24 cellular contexts compared by ENCODE assay signal in genomic region chr1:25342846-25343245, GRCh38.
"Had no signal": no experiment of that assay in that cellular context is flagged by ENCODE, and none has a peak within 500 bp of the region (broad histone marks: within the 10 kb centered on the region; RNA-seq: fewer than 3 reads in every experiment).

No MANE protein-coding gene starts in this region.

- H3K27ac Mint-ChIP-seq: activated CD8-positive, alpha-beta T cell treated with anti-CD3 and anti-CD28 coated beads, Interleukin-2, amount 10 ng/mL, durations not matched to agents 7 days and 5 days; dendritic cell treated with granulocyte-macrophage colony-stimulating factor and Interleukin-4, amounts not matched to agents 40 ng/mL and 50 ng/mL, for 4 days; stimulated activated naive CD8-positive, alpha-beta T cell treated with anti-CD3 and anti-CD28 coated beads, Interleukin-15, Interleukin-2, amounts not matched to agents 100 ng/mL and 50 ng/mL, for 24 hours had no signal

- H3K4me3 ChIP-seq: ascending aorta, mucosa of descending colon, spleen, tibial artery had no signal

- H3K9me3 Mint-ChIP-seq: activated naive CD4-positive, alpha-beta T cell treated with anti-CD3 and anti-CD28 coated beads, Interleukin-2, amount 50 U/mL, for 24 hours; activated T-helper 1 cell treated with anti-CD3 and anti-CD28 coated beads, Interleukin-12 subunit alpha, Interleukin-12 subunit beta, Interleukin-2, Interleukin-4 antibody, amounts not matched to agents 30 ng/mL and 10 ng/mL and 1 ng/mL, durations not matched to agents 14 hours and 24 hours and 36 hours; dendritic cell treated with granulocyte-macrophage colony-stimulating factor and Interleukin-4, amounts not matched to agents 40 ng/mL and 50 ng/mL, for 4 days; naive thymus-derived CD4-positive, alpha-beta T cell; neural crest cell; stimulated activated naive CD8-positive, alpha-beta T cell treated with anti-CD3 and anti-CD28 coated beads, Interleukin-15, Interleukin-2, amounts not matched to agents 100 ng/mL and 50 ng/mL, for 24 hours had no signal

- H3K4me3 Mint-ChIP-seq: activated CD8-positive, alpha-beta T cell treated with anti-CD3 and anti-CD28 coated beads, Interleukin-2, amount 10 ng/mL, durations not matched to agents 7 days and 5 days; activated naive CD4-positive, alpha-beta T cell treated with anti-CD3 and anti-CD28 coated beads, Interleukin-2, amount 50 U/mL, for 24 hours; activated T-helper 1 cell treated with anti-CD3 and anti-CD28 coated beads, Interleukin-12 subunit alpha, Interleukin-12 subunit beta, Interleukin-2, Interleukin-4 antibody, amounts not matched to agents 30 ng/mL and 10 ng/mL and 1 ng/mL, durations not matched to agents 14 hours and 24 hours and 36 hours; dendritic cell treated with granulocyte-macrophage colony-stimulating factor and Interleukin-4, amounts not matched to agents 40 ng/mL and 50 ng/mL, for 4 days; naive thymus-derived CD4-positive, alpha-beta T cell; neural crest cell; stimulated activated naive CD8-positive, alpha-beta T cell treated with anti-CD3 and anti-CD28 coated beads, Interleukin-15, Interleukin-2, amounts not matched to agents 100 ng/mL and 50 ng/mL, for 24 hours had no signal

- DNase-seq: activated CD4-positive, alpha-beta T cell treated with anti-CD3 and anti-CD28 coated beads for 1 hour; activated CD4-positive, alpha-beta T cell treated with anti-CD3 and anti-CD28 coated beads, Interleukin-2, amount 50 U/mL, for 1 hour; activated CD8-positive, alpha-beta T cell treated with anti-CD3 and anti-CD28 coated beads, Interleukin-2, amount 10 ng/mL, durations not matched to agents 7 days and 5 days; activated gamma-delta T cell treated with Interleukin-2 at 50 U/mL for 16 hours; brain microvascular endothelial cell; caudate nucleus; effector CD8-positive, alpha-beta T cell; erythroblast; foreskin keratinocyte; left colon; mesendoderm; mucosa of descending colon; naive thymus-derived CD4-positive, alpha-beta T cell; occipital lobe; spleen; stimulated activated CD4-positive, alpha-beta T cell treated with anti-CD3 and anti-CD28 coated beads, Interleukin-4, amount 100 ng/mL, for 4 hours; tibial artery had no signal

- H3K9me3 ChIP-seq: ascending aorta, mucosa of descending colon, spleen, tibial artery had no signal

- ATAC-seq: activated CD8-positive, alpha-beta T cell treated with anti-CD3 and anti-CD28 coated beads, Interleukin-2, amount 10 ng/mL, durations not matched to agents 7 days and 5 days; left colon; mucosa of descending colon; naive thymus-derived CD4-positive, alpha-beta T cell; sciatic nerve had no signal

- H3K27me3 Mint-ChIP-seq: activated naive CD4-positive, alpha-beta T cell treated with anti-CD3 and anti-CD28 coated beads, Interleukin-2, amount 50 U/mL, for 24 hours; dendritic cell treated with granulocyte-macrophage colony-stimulating factor and Interleukin-4, amounts not matched to agents 40 ng/mL and 50 ng/mL, for 4 days; naive thymus-derived CD4-positive, alpha-beta T cell; stimulated activated naive CD8-positive, alpha-beta T cell treated with anti-CD3 and anti-CD28 coated beads, Interleukin-15, Interleukin-2, amounts not matched to agents 100 ng/mL and 50 ng/mL, for 24 hours had no signal

- H3K27ac ChIP-seq: ascending aorta, foreskin keratinocyte, spleen, tibial artery had no signal

- H3K27me3 ChIP-seq: ascending aorta, brain microvascular endothelial cell, foreskin keratinocyte, spleen, tibial artery had no signal
